Comparison of ENCODE assay signal across 31 cellular contexts in genomic region chrX:67651437-67652142, GRCh38.
"Had no signal": no experiment of that assay in that cellular context is flagged by ENCODE, and none has a peak within 500 bp of the region (broad histone marks: within the 10 kb centered on the region; RNA-seq: fewer than 3 reads in every experiment).

No MANE protein-coding gene starts in this region.

- H3K36me3 ChIP-seq: breast epithelium, heart left ventricle, neural progenitor cell, stomach, thyroid gland, upper lobe of left lung, vagina, WERI-Rb-1 had no signal

- ATAC-seq: activated CD4-positive, CD25-positive, alpha-beta regulatory T cell treated with anti-CD3 and anti-CD28 coated beads, Interleukin-2, amount 50 U/mL, for 24 hours; esophagus mucosa; heart left ventricle; psoas muscle; stimulated activated memory B cell treated with anti-CD40 and anti-IgM and Interleukin-4, amounts not matched to agents 10 μg/mL and 1 μg/mL and 100 μg/mL, for 72 hours had no signal

- H2AFZ ChIP-seq: neural progenitor cell, parathyroid adenoma had no signal

- H3K9me3 ChIP-seq: breast epithelium, heart left ventricle, psoas muscle, thyroid gland, upper lobe of left lung, vagina had no signal

- H3K4me3 ChIP-seq: breast epithelium, heart left ventricle, neural progenitor cell, psoas muscle, smooth muscle cell, stomach, thyroid gland, upper lobe of left lung, vagina had no signal

- H3K4me2 ChIP-seq: neural progenitor cell, smooth muscle cell had no signal

- H3K27me3 ChIP-seq: neural progenitor cell, stomach, thyroid gland, upper lobe of left lung, vagina had no signal

- H3K9ac ChIP-seq: neural progenitor cell, parathyroid adenoma had no signal

- DNase-seq: activated CD4-positive, alpha-beta memory T cell treated with anti-CD3 and anti-CD28 coated beads, Interleukin-2, amount 10 ng/mL, durations not matched to agents 7 days and 5 days; activated CD4-positive, alpha-beta T cell treated with anti-CD3 and anti-CD28 coated beads for 48 hours; activated CD8-positive, alpha-beta memory T cell treated with anti-CD3 and anti-CD28 coated beads, Interleukin-2, amount 50 U/mL, for 48 hours; activated gamma-delta T cell; activated naive CD4-positive, alpha-beta T cell treated with anti-CD3 and anti-CD28 coated beads, Interleukin-2, amount 10 ng/mL, durations not matched to agents 7 days and 5 days; activated naive CD8-positive, alpha-beta T cell treated with anti-CD3 and anti-CD28 coated beads, Interleukin-2, amount 10 ng/mL, durations not matched to agents 7 days and 5 days; activated T-cell treated with anti-CD3 and anti-CD28 coated beads, Interleukin-2, amount 50 U/mL, for 24 hours; amniotic stem cell; central memory CD4-positive, alpha-beta T cell; foreskin fibroblast; heart left ventricle; hypothalamus; naive B cell; occipital lobe; psoas muscle; stimulated activated CD4-positive, alpha-beta T cell treated with anti-CD3 and anti-CD28 coated beads, Interleukin-1b, Interleukin-23, amount 100 ng/mL, for 48 hours; stimulated activated CD4-positive, alpha-beta T cell treated with anti-CD3 and anti-CD28 coated beads, Interleukin-4, amount 100 ng/mL, for 4 hours; stimulated activated CD8-positive, alpha-beta memory T cell treated with anti-CD3 and anti-CD28 coated beads, Interleukin-4, amount 100 ng/mL, for 48 hours; stomach; T1000; thyroid gland; upper lobe of left lung; WERI-Rb-1 had no signal

- H3K4me1 ChIP-seq: breast epithelium, heart left ventricle, neural progenitor cell, parathyroid adenoma, psoas muscle, stomach, thyroid gland, upper lobe of left lung, vagina had no signal

- H3K27ac ChIP-seq: breast epithelium, heart left ventricle, neural progenitor cell, parathyroid adenoma, psoas muscle, stomach, thyroid gland, upper lobe of left lung, vagina, WERI-Rb-1 had no signal

- H3K79me2 ChIP-seq: parathyroid adenoma had no signal
